Comparison of ENCODE assay signal across 2 cellular contexts in genomic region chr17:75524971-75525805, GRCh38.
TF ChIP-seq lines count a peak whose summit lies in the region.

TSS of gene LLGL2 (plus strand) at chr17:75525697. CDS start at chr17:75543427, 17,730 bp downstream.

TF ChIP-seq in IMR-90, 13 proteins besides CTCF, POLR2A, EP300 and RAD21:
- TF ChIP-seq RCOR1 (IDR thresholded peaks at IDR 0.05; ENCODE audit: insufficient replicate concordance, low read length) (no peak), MAZ (IDR thresholded peaks at IDR 0.05; ENCODE audit: borderline replicate concordance, low read depth, low read length) (peak; percentile 59; the same call in 1 of the 2 replicates)

TF ChIP-seq in neural cell, 6 proteins besides CTCF, POLR2A, EP300 and RAD21:
- TF ChIP-seq SMC3 (conservative IDR thresholded peaks at IDR 0.05; ENCODE audit: poor library complexity) = no peak
- no peak for TF ChIP-seq POLR2AphosphoS5 (IDR thresholded peaks at IDR 0.05)
- TF ChIP-seq, protein P1, sequence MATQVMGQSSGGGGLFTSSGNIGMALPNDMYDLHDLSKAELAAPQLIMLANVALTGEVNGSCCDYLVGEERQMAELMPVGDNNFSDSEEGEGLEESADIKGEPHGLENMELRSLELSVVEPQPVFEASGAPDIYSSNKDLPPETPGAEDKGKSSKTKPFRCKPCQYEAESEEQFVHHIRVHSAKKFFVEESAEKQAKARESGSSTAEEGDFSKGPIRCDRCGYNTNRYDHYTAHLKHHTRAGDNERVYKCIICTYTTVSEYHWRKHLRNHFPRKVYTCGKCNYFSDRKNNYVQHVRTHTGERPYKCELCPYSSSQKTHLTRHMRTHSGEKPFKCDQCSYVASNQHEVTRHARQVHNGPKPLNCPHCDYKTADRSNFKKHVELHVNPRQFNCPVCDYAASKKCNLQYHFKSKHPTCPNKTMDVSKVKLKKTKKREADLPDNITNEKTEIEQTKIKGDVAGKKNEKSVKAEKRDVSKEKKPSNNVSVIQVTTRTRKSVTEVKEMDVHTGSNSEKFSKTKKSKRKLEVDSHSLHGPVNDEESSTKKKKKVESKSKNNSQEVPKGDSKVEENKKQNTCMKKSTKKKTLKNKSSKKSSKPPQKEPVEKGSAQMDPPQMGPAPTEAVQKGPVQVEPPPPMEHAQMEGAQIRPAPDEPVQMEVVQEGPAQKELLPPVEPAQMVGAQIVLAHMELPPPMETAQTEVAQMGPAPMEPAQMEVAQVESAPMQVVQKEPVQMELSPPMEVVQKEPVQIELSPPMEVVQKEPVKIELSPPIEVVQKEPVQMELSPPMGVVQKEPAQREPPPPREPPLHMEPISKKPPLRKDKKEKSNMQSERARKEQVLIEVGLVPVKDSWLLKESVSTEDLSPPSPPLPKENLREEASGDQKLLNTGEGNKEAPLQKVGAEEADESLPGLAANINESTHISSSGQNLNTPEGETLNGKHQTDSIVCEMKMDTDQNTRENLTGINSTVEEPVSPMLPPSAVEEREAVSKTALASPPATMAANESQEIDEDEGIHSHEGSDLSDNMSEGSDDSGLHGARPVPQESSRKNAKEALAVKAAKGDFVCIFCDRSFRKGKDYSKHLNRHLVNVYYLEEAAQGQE (IDR thresholded peaks at IDR 0.05; ENCODE audit: borderline replicate concordance) = no peak
- TF ChIP-seq MXI1 (conservative IDR thresholded peaks at IDR 0.05; ENCODE audit: poor library complexity, severe bottlenecking) = no peak
- TF ChIP-seq EZH2 (IDR thresholded peaks at IDR 0.05; ENCODE audit: borderline replicate concordance, insufficient read depth, low read length, poor library complexity, severe bottlenecking) = no peak
- no peak for TF ChIP-seq TAF1 (IDR thresholded peaks at IDR 0.05; ENCODE audit: low read depth)
